39 cellular contexts compared by ENCODE assay signal in genomic region chr10:112274831-112275230, GRCh38. TPM values are rescaled to one million over a fixed set of nuclear protein-coding genes. Genes with fewer than 3 reads are reported as not detected.
"Had no signal": no experiment of that assay in that cellular context is flagged by ENCODE, and none has a peak within 500 bp of the region (broad histone marks: within the 10 kb centered on the region; RNA-seq: fewer than 3 reads in every experiment).

No MANE protein-coding gene starts in this region.

- FAIRE-seq: colon, endometrium, endothelial cell of umbilical vein had no signal

- H3K4me3 Mint-ChIP-seq: activated CD4-positive, alpha-beta memory T cell treated with anti-CD3 and anti-CD28 coated beads for 36 hours; activated CD4-positive, alpha-beta T cell treated with anti-CD3 and anti-CD28 coated beads for 36 hours; activated CD4-positive, alpha-beta T cell treated with anti-CD3 and anti-CD28 coated beads, Interleukin-2, amount 10 ng/mL, durations not matched to agents 24 days and 14 days; activated CD8-positive, alpha-beta memory T cell treated with anti-CD3 and anti-CD28 coated beads, Interleukin-2, amount 10 ng/mL, durations not matched to agents 7 days and 5 days; activated CD8-positive, alpha-beta T cell treated with anti-CD3 and anti-CD28 coated beads, Interleukin-2, amount 10 ng/mL, durations not matched to agents 7 days and 5 days; activated naive CD4-positive, alpha-beta T cell treated with anti-CD3 and anti-CD28 coated beads for 36 hours; activated naive CD4-positive, alpha-beta T cell treated with anti-CD3 and anti-CD28 coated beads, Interleukin-2, amount 50 U/mL, for 24 hours; activated naive CD8-positive, alpha-beta T cell treated with anti-CD3 and anti-CD28 coated beads for 36 hours; activated naive CD8-positive, alpha-beta T cell treated with anti-CD3 and anti-CD28 coated beads, Interleukin-2, amount 50 U/mL, for 24 hours; activated T-cell treated with anti-CD3 and anti-CD28 coated beads, Interleukin-2, amount 50 U/mL, for 24 hours; activated T-cell treated with anti-CD3 and anti-CD28 coated beads, Interleukin-2, amount 50 U/mL, for 72 hours; activated T-helper 17 cell treated with anti-CD3 and anti-CD28 coated beads, Interleukin-2, amount 50 U/mL, for 72 hours had no signal

- H3K36me3 ChIP-seq: adrenal gland, esophagus squamous epithelium, gastroesophageal sphincter had no signal

- H3K27me3 ChIP-seq: adrenal gland, body of pancreas, gastroesophageal sphincter had no signal

- H3K36me3 Mint-ChIP-seq: activated CD4-positive, alpha-beta memory T cell treated with anti-CD3 and anti-CD28 coated beads for 36 hours; activated CD8-positive, alpha-beta memory T cell treated with anti-CD3 and anti-CD28 coated beads, Interleukin-2, amount 10 ng/mL, durations not matched to agents 7 days and 5 days; activated naive CD4-positive, alpha-beta T cell treated with anti-CD3 and anti-CD28 coated beads, Interleukin-2, amount 50 U/mL, for 24 hours; activated naive CD8-positive, alpha-beta T cell treated with anti-CD3 and anti-CD28 coated beads for 36 hours had no signal

- H3K4me1 Mint-ChIP-seq: activated CD4-positive, alpha-beta T cell treated with anti-CD3 and anti-CD28 coated beads for 36 hours; activated CD4-positive, alpha-beta T cell treated with anti-CD3 and anti-CD28 coated beads, Interleukin-2, amount 10 ng/mL, durations not matched to agents 24 days and 14 days; activated CD8-positive, alpha-beta memory T cell treated with anti-CD3 and anti-CD28 coated beads, Interleukin-2, amount 10 ng/mL, durations not matched to agents 7 days and 5 days; activated naive CD4-positive, alpha-beta T cell treated with anti-CD3 and anti-CD28 coated beads, Interleukin-2, amount 50 U/mL, for 24 hours; activated naive CD8-positive, alpha-beta T cell treated with anti-CD3 and anti-CD28 coated beads for 36 hours; activated naive CD8-positive, alpha-beta T cell treated with anti-CD3 and anti-CD28 coated beads, Interleukin-2, amount 50 U/mL, for 24 hours; activated T-helper 17 cell treated with anti-CD3 and anti-CD28 coated beads, Interleukin-2, amount 50 U/mL, for 72 hours had no signal

- H3K27me3 Mint-ChIP-seq: activated naive CD4-positive, alpha-beta T cell treated with anti-CD3 and anti-CD28 coated beads, Interleukin-2, amount 50 U/mL, for 24 hours had no signal

- DNase-seq: activated CD4-positive, alpha-beta memory T cell treated with anti-CD3 and anti-CD28 coated beads for 36 hours; activated CD4-positive, alpha-beta T cell treated with anti-CD3 and anti-CD28 coated beads for 36 hours; activated CD4-positive, alpha-beta T cell treated with anti-CD3 and anti-CD28 coated beads, Interleukin-2, amount 10 ng/mL, durations not matched to agents 24 days and 14 days; activated CD4-positive, CD25-positive, alpha-beta regulatory T cell; activated CD4-positive, CD25-positive, alpha-beta regulatory T cell treated with anti-CD3 and anti-CD28 coated beads, Interleukin-2, amount 50 U/mL, for 72 hours; activated CD8-positive, alpha-beta memory T cell treated with anti-CD3 and anti-CD28 coated beads, Interleukin-2, amount 10 ng/mL, durations not matched to agents 7 days and 5 days; activated CD8-positive, alpha-beta memory T cell treated with anti-CD3 and anti-CD28 coated beads, Interleukin-2, amount 50 U/mL, for 4 hours; activated CD8-positive, alpha-beta T cell treated with anti-CD3 and anti-CD28 coated beads, Interleukin-2, amount 10 ng/mL, durations not matched to agents 7 days and 5 days; activated effector memory CD4-positive, alpha-beta T cell treated with Interleukin-2 at 50 U/mL for 16 hours; activated naive CD4-positive, alpha-beta T cell treated with anti-CD3 and anti-CD28 coated beads for 36 hours; activated naive CD8-positive, alpha-beta T cell treated with anti-CD3 and anti-CD28 coated beads for 36 hours; activated naive CD8-positive, alpha-beta T cell treated with anti-CD3 and anti-CD28 coated beads, Interleukin-2, amount 50 U/mL, for 24 hours; activated T-cell treated with anti-CD3 and anti-CD28 coated beads, Interleukin-2, amount 50 U/mL, for 24 hours; activated T-cell treated with anti-CD3 and anti-CD28 coated beads, Interleukin-2, amount 50 U/mL, for 72 hours; adrenal gland; amygdala; aorta; body of pancreas; caudate nucleus; effector CD8-positive, alpha-beta T cell; esophagus squamous epithelium; foreskin melanocyte; T-helper 9 cell had no signal

- H3K27ac ChIP-seq: adrenal gland, epithelial cell of prostate, esophagus squamous epithelium, gastroesophageal sphincter had no signal

- H3K4me3 ChIP-seq: adrenal gland, body of pancreas, esophagus squamous epithelium, gastroesophageal sphincter had no signal

- H3K4me1 ChIP-seq: adrenal gland, esophagus squamous epithelium, gastroesophageal sphincter had no signal

- H3K27ac Mint-ChIP-seq: activated CD4-positive, alpha-beta memory T cell treated with anti-CD3 and anti-CD28 coated beads for 36 hours; activated CD4-positive, alpha-beta T cell treated with anti-CD3 and anti-CD28 coated beads for 36 hours; activated CD4-positive, alpha-beta T cell treated with anti-CD3 and anti-CD28 coated beads, Interleukin-2, amount 10 ng/mL, durations not matched to agents 24 days and 14 days; activated CD8-positive, alpha-beta memory T cell treated with anti-CD3 and anti-CD28 coated beads, Interleukin-2, amount 10 ng/mL, durations not matched to agents 7 days and 5 days; activated CD8-positive, alpha-beta T cell treated with anti-CD3 and anti-CD28 coated beads, Interleukin-2, amount 10 ng/mL, durations not matched to agents 7 days and 5 days; activated naive CD4-positive, alpha-beta T cell treated with anti-CD3 and anti-CD28 coated beads for 36 hours; activated naive CD4-positive, alpha-beta T cell treated with anti-CD3 and anti-CD28 coated beads, Interleukin-2, amount 50 U/mL, for 24 hours; activated naive CD8-positive, alpha-beta T cell treated with anti-CD3 and anti-CD28 coated beads for 36 hours; activated naive CD8-positive, alpha-beta T cell treated with anti-CD3 and anti-CD28 coated beads, Interleukin-2, amount 50 U/mL, for 24 hours; activated T-cell treated with anti-CD3 and anti-CD28 coated beads, Interleukin-2, amount 50 U/mL, for 24 hours; activated T-cell treated with anti-CD3 and anti-CD28 coated beads, Interleukin-2, amount 50 U/mL, for 72 hours; activated T-helper 17 cell treated with anti-CD3 and anti-CD28 coated beads, Interleukin-2, amount 50 U/mL, for 72 hours had no signal

- H3K9me3 Mint-ChIP-seq: activated CD4-positive, alpha-beta memory T cell treated with anti-CD3 and anti-CD28 coated beads for 36 hours; activated CD4-positive, alpha-beta T cell treated with anti-CD3 and anti-CD28 coated beads, Interleukin-2, amount 10 ng/mL, durations not matched to agents 24 days and 14 days; activated naive CD4-positive, alpha-beta T cell treated with anti-CD3 and anti-CD28 coated beads for 36 hours; activated naive CD4-positive, alpha-beta T cell treated with anti-CD3 and anti-CD28 coated beads, Interleukin-2, amount 50 U/mL, for 24 hours; activated naive CD8-positive, alpha-beta T cell treated with anti-CD3 and anti-CD28 coated beads for 36 hours; activated naive CD8-positive, alpha-beta T cell treated with anti-CD3 and anti-CD28 coated beads, Interleukin-2, amount 50 U/mL, for 24 hours; activated T-cell treated with anti-CD3 and anti-CD28 coated beads, Interleukin-2, amount 50 U/mL, for 24 hours; activated T-cell treated with anti-CD3 and anti-CD28 coated beads, Interleukin-2, amount 50 U/mL, for 72 hours; activated T-helper 17 cell treated with anti-CD3 and anti-CD28 coated beads, Interleukin-2, amount 50 U/mL, for 72 hours had no signal

- H3K9me3 ChIP-seq: adrenal gland, body of pancreas, esophagus squamous epithelium, gastroesophageal sphincter had no signal

- ATAC-seq: activated CD4-positive, alpha-beta T cell treated with anti-CD3 and anti-CD28 coated beads for 36 hours; activated CD8-positive, alpha-beta memory T cell treated with anti-CD3 and anti-CD28 coated beads, Interleukin-2, amount 10 ng/mL, durations not matched to agents 7 days and 5 days; activated CD8-positive, alpha-beta T cell treated with anti-CD3 and anti-CD28 coated beads, Interleukin-2, amount 10 ng/mL, durations not matched to agents 7 days and 5 days; activated naive CD8-positive, alpha-beta T cell treated with anti-CD3 and anti-CD28 coated beads, Interleukin-2, amount 50 U/mL, for 24 hours; activated T-cell treated with anti-CD3 and anti-CD28 coated beads, Interleukin-2, amount 50 U/mL, for 72 hours; activated T-helper 17 cell treated with anti-CD3 and anti-CD28 coated beads, Interleukin-2, amount 50 U/mL, for 72 hours; body of pancreas; gastroesophageal sphincter had no signal

RNA-seq across cellular contexts. Expression of gene TECTB, which starts 8.4 kb away (rescaled TPM):
- total RNA-seq: activated CD4-positive, alpha-beta memory T cell treated with anti-CD3 and anti-CD28 coated beads for 36 hours; activated CD4-positive, alpha-beta T cell treated with anti-CD3 and anti-CD28 coated beads for 36 hours; activated CD4-positive, alpha-beta T cell treated with anti-CD3 and anti-CD28 coated beads, Interleukin-2, amount 10 ng/mL, durations not matched to agents 24 days and 14 days; activated CD8-positive, alpha-beta memory T cell treated with anti-CD3 and anti-CD28 coated beads for 36 hours; activated CD8-positive, alpha-beta memory T cell treated with anti-CD3 and anti-CD28 coated beads, Interleukin-2, amount 10 ng/mL, durations not matched to agents 7 days and 5 days; activated CD8-positive, alpha-beta T cell treated with anti-CD3 and anti-CD28 coated beads, Interleukin-2, amount 10 ng/mL, durations not matched to agents 7 days and 5 days; activated naive CD4-positive, alpha-beta T cell treated with anti-CD3 and anti-CD28 coated beads for 36 hours; activated naive CD8-positive, alpha-beta T cell treated with anti-CD3 and anti-CD28 coated beads for 36 hours; activated T-cell treated with anti-CD3 and anti-CD28 coated beads, Interleukin-2, amount 50 U/mL, for 72 hours; activated T-helper 17 cell treated with anti-CD3 and anti-CD28 coated beads, Interleukin-2, amount 50 U/mL, for 72 hours; adrenal gland; aorta; body of pancreas; chondrocyte; dermis microvascular lymphatic vessel endothelial cell; endothelial cell of umbilical vein; esophagus squamous epithelium; fibroblast of lung; fibroblast of villous mesenchyme; gastroesophageal sphincter; glomerular endothelial cell; T-helper 1 cell treated with Interleukin-12 subunit alpha and Interleukin-12 subunit beta and Interleukin-4 antibody, amounts not matched to agents 30 ng/mL and 1 ng/mL, for 36 hours; T-helper 2 cell treated with Interferon-gamma antibody and Interleukin-4, amounts not matched to agents 100 ng/mL and 5 ng/mL, for 36 hours had no signal
- polyA plus RNA-seq: adrenal gland, aorta, endothelial cell of umbilical vein, esophagus, fibroblast of lung had no signal
